Comparison of ENCODE assay signal across 27 cellular contexts in the genomic region with DNA sequence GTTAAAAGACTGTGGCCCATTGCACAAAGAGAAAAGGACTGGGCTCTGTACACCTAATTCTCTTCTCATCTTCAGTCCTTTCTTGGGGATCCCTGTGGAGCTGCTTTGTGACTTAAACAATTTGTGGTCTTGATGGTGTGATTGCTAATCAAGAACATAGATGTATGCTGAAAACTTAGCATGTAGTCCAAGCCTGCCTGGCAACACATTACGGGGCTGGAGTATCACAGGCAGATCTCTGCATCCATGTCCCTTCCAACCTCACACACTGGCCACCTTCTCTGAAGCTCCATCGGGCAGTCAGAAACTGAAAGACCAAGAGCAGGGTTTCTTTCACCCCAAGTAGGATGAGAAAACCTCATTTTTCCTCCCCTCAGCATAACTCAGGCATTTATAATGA.
"Had no signal": no experiment of that assay in that cellular context is flagged by ENCODE, and none has a peak within 500 bp of the region (broad histone marks: within the 10 kb centered on the region; RNA-seq: fewer than 3 reads in every experiment).

No MANE protein-coding gene starts in this region.

- H3K4me1 ChIP-seq: lower lobe of right lung, neural progenitor cell, tibial artery, uterus had no signal

- H3K27ac ChIP-seq: lower lobe of right lung, neural progenitor cell, neutrophil, ovary, right atrium auricular region, skin epidermis, suprapubic skin, thoracic aorta, tibial artery, uterus had no signal

- ATAC-seq: left cardiac atrium; left lobe of liver; lower lobe of right lung; natural killer cell; sciatic nerve; stimulated activated effector memory CD8-positive, alpha-beta T cell treated with anti-CD3 and anti-CD28 coated beads, Interleukin-12 subunit alpha, Interleukin-12 subunit beta, amount 100 ng/mL, for 72 hours had no signal

- H3K4me3 ChIP-seq: lower lobe of right lung, neural progenitor cell, ovary, right atrium auricular region, skin epidermis, suprapubic skin, thoracic aorta, tibial artery, uterus had no signal

- H2AFZ ChIP-seq: neural progenitor cell had no signal

- H3K36me3 ChIP-seq: lower lobe of right lung, neural progenitor cell, neutrophil, ovary, right atrium auricular region, suprapubic skin, thoracic aorta, tibial artery, uterus had no signal

- DNase-seq: hippocampal formation; kidney glomerular epithelial cell; left cardiac atrium; lower lobe of right lung; mammary epithelial cell; mesenchymal stem cell; naive B cell; natural killer cell; nephron progenitor cell; occipital lobe; ovary; stimulated activated CD4-positive, alpha-beta T cell treated with anti-CD3 and anti-CD28 coated beads, Interleukin-12 subunit alpha, Interleukin-12 subunit beta, amount 100 ng/mL, for 4 hours; stimulated activated CD4-positive, alpha-beta T cell treated with anti-CD3 and anti-CD28 coated beads, Interleukin-4, amount 100 ng/mL, for 24 hours; stimulated activated naive CD4-positive, alpha-beta T cell; tibial artery; trophoblast cell; uterus had no signal

- H3K9ac ChIP-seq: neural progenitor cell had no signal

- H3K4me2 ChIP-seq: neural progenitor cell had no signal

- FAIRE-seq: keratinocyte had no signal

- H3K9me3 ChIP-seq: lower lobe of right lung, neutrophil, ovary, right atrium auricular region, suprapubic skin, thoracic aorta, tibial artery, uterus had no signal

- H3K27me3 ChIP-seq: neural progenitor cell, neutrophil, ovary, right atrium auricular region, suprapubic skin, tibial artery, uterus had no signal
